ENCODE assay signal across 8 cellular contexts in the genomic region with DNA sequence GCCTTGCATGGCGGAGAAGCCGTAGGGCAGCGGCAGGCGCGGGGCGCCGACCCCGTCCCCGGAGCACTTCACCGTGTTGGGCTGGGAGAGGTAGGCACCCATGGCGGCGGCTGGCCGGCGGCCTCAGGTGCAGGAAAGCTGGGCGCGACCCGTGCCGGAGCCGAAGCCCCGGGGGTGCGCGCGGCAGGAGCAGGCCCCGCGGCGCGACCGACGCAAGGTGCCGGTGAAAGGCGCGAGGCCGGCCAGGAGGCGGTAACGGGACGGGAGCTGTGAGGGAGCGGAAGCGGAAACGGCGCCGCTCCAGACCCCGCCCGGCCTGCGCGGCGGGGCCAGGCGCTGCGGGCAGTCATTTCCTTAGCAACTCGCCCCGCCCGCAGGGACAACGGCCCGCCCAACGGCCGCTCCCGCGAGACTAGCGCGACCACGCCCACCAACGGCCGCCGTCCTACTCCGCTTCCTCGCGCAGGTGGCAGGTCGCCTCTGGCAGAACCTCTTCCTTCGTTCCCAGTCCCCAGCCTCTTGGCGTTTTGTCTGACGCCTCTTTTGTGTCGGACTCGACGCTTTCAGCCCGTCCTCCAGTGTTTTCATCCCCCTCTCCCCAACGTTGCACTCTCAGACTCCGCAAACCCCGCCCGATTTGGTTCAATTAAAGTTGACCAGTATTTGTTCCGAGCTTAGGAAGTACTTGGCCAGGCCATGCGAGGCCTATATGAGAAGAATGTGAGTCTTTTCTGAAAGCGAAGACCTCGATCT. TPM values are rescaled to one million over a fixed set of nuclear protein-coding genes. Genes with fewer than 3 reads are reported as not detected.
DNase-seq lines count a peak whose midpoint lies in the region; ATAC-seq, FAIRE-seq and TF ChIP-seq lines count a peak whose summit lies in the region.

A gene with protein sequence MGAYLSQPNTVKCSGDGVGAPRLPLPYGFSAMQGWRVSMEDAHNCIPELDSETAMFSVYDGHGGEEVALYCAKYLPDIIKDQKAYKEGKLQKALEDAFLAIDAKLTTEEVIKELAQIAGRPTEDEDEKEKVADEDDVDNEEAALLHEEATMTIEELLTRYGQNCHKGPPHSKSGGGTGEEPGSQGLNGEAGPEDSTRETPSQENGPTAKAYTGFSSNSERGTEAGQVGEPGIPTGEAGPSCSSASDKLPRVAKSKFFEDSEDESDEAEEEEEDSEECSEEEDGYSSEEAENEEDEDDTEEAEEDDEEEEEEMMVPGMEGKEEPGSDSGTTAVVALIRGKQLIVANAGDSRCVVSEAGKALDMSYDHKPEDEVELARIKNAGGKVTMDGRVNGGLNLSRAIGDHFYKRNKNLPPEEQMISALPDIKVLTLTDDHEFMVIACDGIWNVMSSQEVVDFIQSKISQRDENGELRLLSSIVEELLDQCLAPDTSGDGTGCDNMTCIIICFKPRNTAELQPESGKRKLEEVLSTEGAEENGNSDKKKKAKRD (minus strand): TSS at position 271 of the 753 bp plus-strand sequence. CDS start 169 bp downstream, at position 102.

- peaks cover 2% of the 10 kb centered on the region for H3K27me3 Mint-ChIP-seq in activated naive CD8-positive, alpha-beta T cell treated with anti-CD3 and anti-CD28 coated beads, Interleukin-2, amount 50 U/mL, for 24 hours

- H3K27me3 ChIP-seq in trophoblast cell (ENCODE audit: insufficient read depth, low read length) (no peaks in the 10 kb centered on the region), tibial nerve (no peaks in the 10 kb centered on the region)

- H3K4me1 Mint-ChIP-seq in activated naive CD8-positive, alpha-beta T cell treated with anti-CD3 and anti-CD28 coated beads, Interleukin-2, amount 50 U/mL, for 24 hours, result peaks cover 36% of the 10 kb centered on the region

- TF ChIP-seq POLR2A in GM12891 (IDR thresholded peaks at IDR 0.05; ENCODE audit: low read depth, low read length), result peak; percentile 88
- peak; percentile 3 to 52 for TF ChIP-seq POLR2A in tibial nerve (IDR thresholded peaks at IDR 0.05)

- no peak within 1 kb of the TSS for H3K23ac ChIP-seq in trophoblast cell (ENCODE audit: low read length)

- peaks cover 15% of the 10 kb centered on the region for H3K79me2 ChIP-seq in trophoblast cell (ENCODE audit: control insufficient read depth, insufficient read depth, low read length, poor library complexity)

- no peak within 1 kb of the TSS for H2BK5ac ChIP-seq in trophoblast cell (ENCODE audit: low read depth, low read length, poor library complexity)

- peak within 1 kb of the TSS; percentile 90 for H3K4me3 Mint-ChIP-seq in activated naive CD8-positive, alpha-beta T cell treated with anti-CD3 and anti-CD28 coated beads, Interleukin-2, amount 50 U/mL, for 24 hours

- peak within 1 kb of the TSS; percentile 74 for H3K14ac ChIP-seq in trophoblast cell (ENCODE audit: low read length)

- peak within 1 kb of the TSS; percentile 81 for H3K18ac ChIP-seq in trophoblast cell (ENCODE audit: low read length)

- peak within 1 kb of the TSS; percentile 38 for H4K91ac ChIP-seq in trophoblast cell (ENCODE audit: low read depth, low read length)

- H3K27ac ChIP-seq in trophoblast cell (ENCODE audit: low read depth, low read length) (peak within 1 kb of the TSS; percentile 37), tibial nerve (peak within 1 kb of the TSS; percentile 26 to 88 (median 81))

- DNase-seq in GM12891 (ENCODE audit: insufficient read length, low spot score) (peak; percentile 90), NCI-H1436 (lab: John Stamatoyannopoulos, UW) (peak; percentile 92), SW480 (ENCODE audit: low spot score) (peak; percentile 96), Right ventricle myocardium superior (peak; percentile 97), trophoblast cell (peak; percentile 96 to 98), tibial nerve (ENCODE audit: low spot score in 2 of 2) (peak; percentile 82 to 89)
- peak; percentile 99 for DNase-seq in activated naive CD8-positive, alpha-beta T cell treated with anti-CD3 and anti-CD28 coated beads, Interleukin-2, amount 50 U/mL, for 24 hours

- peak within 1 kb of the TSS; percentile 80 for H3K27ac Mint-ChIP-seq in activated naive CD8-positive, alpha-beta T cell treated with anti-CD3 and anti-CD28 coated beads, Interleukin-2, amount 50 U/mL, for 24 hours

- H3K4me3 ChIP-seq in trophoblast cell (ENCODE audit: low read depth, low read length) (peak within 1 kb of the TSS; percentile 98), tibial nerve (peak within 1 kb of the TSS; percentile 78 to 99 (median 98))

- peaks cover 24% of the 10 kb centered on the region for H3K36me3 Mint-ChIP-seq in activated naive CD8-positive, alpha-beta T cell treated with anti-CD3 and anti-CD28 coated beads, Interleukin-2, amount 50 U/mL, for 24 hours (ENCODE audit: low read depth)

- peak within 1 kb of the TSS; percentile 90 for H2AFZ ChIP-seq in trophoblast cell (ENCODE audit: insufficient read depth, low read length, poor library complexity)

- peak within 1 kb of the TSS; percentile 15 for H2BK12ac ChIP-seq in trophoblast cell (ENCODE audit: low read length)

- peak within 1 kb of the TSS; percentile 92 for H3K4me2 ChIP-seq in trophoblast cell (ENCODE audit: low read length)

- H3K9me3 ChIP-seq in trophoblast cell (ENCODE audit: insufficient read depth, low read depth, low read length) (no peaks in the 10 kb centered on the region), tibial nerve (no peaks in the 10 kb centered on the region)

- WGBS in trophoblast cell (ENCODE audit: extremely low coverage, insufficient coverage, insufficient read length), result no CpG with 5 or more reads among the region's 82 CpGs
- WGBS in tibial nerve, 2 donors, result 1% methylated on average over 64 to 81 of the region's 82 CpGs

- peak in 1 of 2 donors; percentile 76 for TF ChIP-seq EP300 in tibial nerve (IDR thresholded peaks at IDR 0.05)

- intact Hi-C loops in Right ventricle myocardium superior (cut with DNase I), result no loop called here

- H3K4me1 ChIP-seq in trophoblast cell (ENCODE audit: control insufficient read depth in 1 of 2, insufficient read depth in 2 of 2, low read length in 2 of 2), result peaks cover 0 to 2% of the 10 kb centered on the region in 2 experiments
- peaks cover 0 to 34% (median 6%) of the 10 kb centered on the region in 4 donors for H3K4me1 ChIP-seq in tibial nerve

- peaks cover 10% of the 10 kb centered on the region for H3K9me3 Mint-ChIP-seq in activated naive CD8-positive, alpha-beta T cell treated with anti-CD3 and anti-CD28 coated beads, Interleukin-2, amount 50 U/mL, for 24 hours

- H2AK5ac ChIP-seq in trophoblast cell (ENCODE audit: low read length), result peak within 1 kb of the TSS; percentile 69

- ATAC-seq in HG02798 (IDR thresholded peaks at IDR 0.05; ENCODE audit: poor library complexity, unreplicated experiment) (peak; percentile 97), Right ventricle myocardium superior (ENCODE audit: poor library complexity) (peak; percentile 99)
- ATAC-seq in activated naive CD8-positive, alpha-beta T cell treated with anti-CD3 and anti-CD28 coated beads, Interleukin-2, amount 50 U/mL, for 24 hours, result peak; percentile 98

- H3K79me1 ChIP-seq in trophoblast cell (ENCODE audit: low read length), result peaks cover 6% of the 10 kb centered on the region

- peaks cover 6 to 8% of the 10 kb centered on the region in 2 experiments for H3K36me3 ChIP-seq in trophoblast cell (ENCODE audit: control insufficient read depth in 1 of 2, insufficient read depth in 2 of 2, low read length in 2 of 2)
- peaks cover 0 to 15% (median 0%) of the 10 kb centered on the region in 3 donors for H3K36me3 ChIP-seq in tibial nerve

- peak; percentile 98 for FAIRE-seq in GM12891 (lab: Jason Lieb, UNC)

- no peak within 1 kb of the TSS for H2BK120ac ChIP-seq in trophoblast cell (ENCODE audit: insufficient read depth, low read length, poor library complexity)

- TF ChIP-seq CTCF in tibial nerve (IDR thresholded peaks at IDR 0.05), result peak in 1 of 5 experiments; percentile 32

- peak within 1 kb of the TSS; percentile 87 for H4K8ac ChIP-seq in trophoblast cell (ENCODE audit: low read depth, low read length)

- H4K12ac ChIP-seq in trophoblast cell (ENCODE audit: low read depth, low read length), result peak within 1 kb of the TSS; percentile 75

- peak within 1 kb of the TSS; percentile 89 for H3K9ac ChIP-seq in trophoblast cell (ENCODE audit: low read length)

- H3K4ac ChIP-seq in trophoblast cell (ENCODE audit: low read depth, low read length), result peak within 1 kb of the TSS; percentile 97

TF ChIP-seq in GM12891, 5 proteins besides CTCF, POLR2A, EP300 and RAD21:
- peak; percentile 93 for TF ChIP-seq TAF1 (IDR thresholded peaks at IDR 0.05; ENCODE audit: low read depth, low read length)
- no peak for TF ChIP-seq PAX5 (IDR thresholded peaks at IDR 0.05; ENCODE audit: insufficient read depth, low read length, severe bottlenecking)
- peak; percentile 66; the same call in 1 of the 2 replicates for TF ChIP-seq SPI1 (IDR thresholded peaks at IDR 0.05; ENCODE audit: low read depth, low read length)
- TF ChIP-seq POLR2AphosphoS5 (IDR thresholded peaks at IDR 0.05; ENCODE audit: low read depth, low read length), result peak; percentile 82
- no peak for TF ChIP-seq POU2F2 (IDR thresholded peaks at IDR 0.05; ENCODE audit: low read depth, low read length)

RNA-seq across cellular contexts. Expression of the gene that starts here (rescaled TPM):
- 102 TPM for polyA plus RNA-seq in GM12891 (2012; ENCODE audit: low read depth, missing spikeins)
- total RNA-seq in Right ventricle myocardium superior (34.3 TPM), tibial nerve (10 to 100 TPM; 33.7 to 53.6 (median 47.9) TPM)
- polyA plus RNA-seq in trophoblast cell (2013), result 64.3 and 66.0 TPM in 2 replicates

Comparison
In these comparisons a context has a peak if more than half of its experiments do, and no peak if none do; other contexts are left out.
1. Peak in every context shown above with its lines: DNase-seq, ATAC-seq, H3K4me3 ChIP-seq and H3K27ac ChIP-seq.